ENCODE assay signal across 24 cellular contexts in the genomic region with DNA sequence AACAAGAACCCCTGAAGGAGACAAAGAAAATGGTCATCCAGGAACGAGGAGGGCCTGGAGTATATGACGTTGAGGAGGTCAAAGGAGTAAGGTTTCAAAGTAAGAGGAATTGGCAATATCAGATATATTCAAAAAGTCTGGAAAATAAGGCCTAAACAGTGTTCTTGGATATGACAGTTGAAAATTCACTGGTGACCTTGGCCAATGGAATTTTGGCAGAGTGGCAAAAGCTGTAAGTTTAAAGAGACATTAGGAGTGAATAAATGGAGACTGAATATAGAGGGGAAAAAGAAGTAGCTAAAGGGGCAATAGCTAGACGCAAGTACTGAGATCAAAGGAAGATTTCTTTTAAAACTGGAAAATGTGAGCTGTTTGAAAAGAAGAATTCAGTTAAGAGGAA.
"Had no signal": no experiment of that assay in that cellular context is flagged by ENCODE, and none has a peak within 500 bp of the region (broad histone marks: within the 10 kb centered on the region; RNA-seq: fewer than 3 reads in every experiment).

No MANE protein-coding gene starts in this region.

- H3K27ac ChIP-seq: breast epithelium, left ventricle myocardium inferior, neural progenitor cell, prostate gland, skin epidermis, upper lobe of right lung had no signal

- ATAC-seq: esophagus mucosa; mucosa of descending colon; right cardiac atrium; stimulated activated naive CD8-positive, alpha-beta T cell treated with anti-CD3 and anti-CD28 coated beads, Interleukin-15, amount 100 ng/mL, for 72 hours; upper lobe of right lung had no signal

- H3K36me3 ChIP-seq: breast epithelium, left ventricle myocardium inferior, neural progenitor cell, prostate gland, upper lobe of right lung had no signal

- H3K9me3 Mint-ChIP-seq: activated naive CD8-positive, alpha-beta T cell treated with anti-CD3 and anti-CD28 coated beads for 36 hours; activated T-helper 1 cell treated with anti-CD3 and anti-CD28 coated beads, Interleukin-12 subunit alpha, Interleukin-12 subunit beta, Interleukin-2, Interleukin-4 antibody, amounts not matched to agents 30 ng/mL and 10 ng/mL and 1 ng/mL, durations not matched to agents 14 hours and 24 hours and 36 hours; immature natural killer cell; memory B cell; naive B cell; neural progenitor cell; stimulated activated naive CD8-positive, alpha-beta T cell treated with anti-CD3 and anti-CD28 coated beads, Interleukin-15, amount 100 ng/mL, for 72 hours; T-helper 2 cell treated with Interferon-gamma antibody and Interleukin-4, amounts not matched to agents 5 μg/mL and 100 μg/mL, for 36 hours had no signal

- H3K4me3 ChIP-seq: breast epithelium, left ventricle myocardium inferior, mucosa of descending colon, neural progenitor cell, prostate gland, skin epidermis, upper lobe of right lung had no signal

- H3K9me3 ChIP-seq: breast epithelium, left ventricle myocardium inferior, mucosa of descending colon, prostate gland, upper lobe of right lung had no signal

- H2AFZ ChIP-seq: neural progenitor cell had no signal

- H3K36me3 Mint-ChIP-seq: activated naive CD8-positive, alpha-beta T cell treated with anti-CD3 and anti-CD28 coated beads for 36 hours; immature natural killer cell; memory B cell; naive B cell; neural progenitor cell had no signal

- DNase-seq: activated CD4-positive, alpha-beta T cell treated with anti-CD3 and anti-CD28 coated beads, Interleukin-2, amount 50 U/mL, for 4 hours; activated gamma-delta T cell treated with Interleukin-2 at 50 U/mL for 16 hours; activated naive CD8-positive, alpha-beta T cell treated with anti-CD3 and anti-CD28 coated beads for 36 hours; activated T-cell treated with anti-CD3 and anti-CD28 coated beads for 4 hours; anterior cingulate cortex; effector CD4-positive, alpha-beta T cell; immature natural killer cell; kidney glomerular epithelial cell; left ventricle myocardium inferior; mucosa of descending colon; naive B cell; stimulated activated CD4-positive, alpha-beta T cell treated with anti-CD3 and anti-CD28 coated beads, Interleukin-15, amount 100 ng/mL, for 24 hours; stimulated activated CD4-positive, alpha-beta T cell treated with anti-CD3 and anti-CD28 coated beads, Interleukin-2, amount 100 ng/mL, for 48 hours; stimulated activated naive CD8-positive, alpha-beta T cell treated with anti-CD3 and anti-CD28 coated beads, Interleukin-15, amount 100 ng/mL, for 72 hours; upper lobe of right lung had no signal

- H3K27ac Mint-ChIP-seq: activated naive CD8-positive, alpha-beta T cell treated with anti-CD3 and anti-CD28 coated beads for 36 hours; activated T-helper 1 cell treated with anti-CD3 and anti-CD28 coated beads, Interleukin-12 subunit alpha, Interleukin-12 subunit beta, Interleukin-2, Interleukin-4 antibody, amounts not matched to agents 30 ng/mL and 10 ng/mL and 1 ng/mL, durations not matched to agents 14 hours and 24 hours and 36 hours; immature natural killer cell; memory B cell; naive B cell; neural progenitor cell; T-helper 2 cell treated with Interferon-gamma antibody and Interleukin-4, amounts not matched to agents 5 μg/mL and 100 μg/mL, for 36 hours had no signal

- H3K9ac ChIP-seq: neural progenitor cell had no signal

- H3K4me3 Mint-ChIP-seq: activated naive CD8-positive, alpha-beta T cell treated with anti-CD3 and anti-CD28 coated beads for 36 hours; activated T-helper 1 cell treated with anti-CD3 and anti-CD28 coated beads, Interleukin-12 subunit alpha, Interleukin-12 subunit beta, Interleukin-2, Interleukin-4 antibody, amounts not matched to agents 30 ng/mL and 10 ng/mL and 1 ng/mL, durations not matched to agents 14 hours and 24 hours and 36 hours; immature natural killer cell; memory B cell; naive B cell; neural progenitor cell; stimulated activated naive CD8-positive, alpha-beta T cell treated with anti-CD3 and anti-CD28 coated beads, Interleukin-15, amount 100 ng/mL, for 72 hours; T-helper 2 cell treated with Interferon-gamma antibody and Interleukin-4, amounts not matched to agents 5 μg/mL and 100 μg/mL, for 36 hours had no signal

- H3K27me3 ChIP-seq: breast epithelium, neural progenitor cell, upper lobe of right lung had no signal

- H3K4me2 ChIP-seq: neural progenitor cell had no signal

- H3K4me1 ChIP-seq: breast epithelium, prostate gland, upper lobe of right lung had no signal

- H3K27me3 Mint-ChIP-seq: activated naive CD8-positive, alpha-beta T cell treated with anti-CD3 and anti-CD28 coated beads for 36 hours; stimulated activated naive CD8-positive, alpha-beta T cell treated with anti-CD3 and anti-CD28 coated beads, Interleukin-15, amount 100 ng/mL, for 72 hours had no signal
